8 cellular contexts compared by ENCODE assay signal in the genomic region with DNA sequence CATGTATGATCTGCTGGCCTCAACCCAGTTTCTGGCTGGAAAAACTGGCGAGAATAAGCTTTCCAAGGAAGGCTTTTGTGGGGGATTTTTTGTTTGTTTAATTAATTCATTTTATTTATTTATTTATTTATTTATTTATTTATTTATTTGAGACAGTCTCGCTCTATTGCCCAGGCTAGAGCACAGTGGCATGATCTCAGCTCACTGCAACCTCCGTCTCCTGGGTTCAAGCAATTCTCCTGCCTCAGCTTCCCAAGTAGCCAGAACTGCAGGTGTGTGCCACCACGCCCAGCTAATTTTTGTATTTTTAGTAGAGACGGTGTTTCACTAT.
DNase-seq lines count a peak whose midpoint lies in the region; ATAC-seq and TF ChIP-seq lines count a peak whose summit lies in the region.
"Not testable (repeated sequence)": the region's sequence is repeated elsewhere in the genome, so short reads cannot be mapped to it uniquely, and the experiment has no call there.

No MANE protein-coding gene starts in this region.

- H3K27me3 ChIP-seq in Caco-2 (replicated peaks; ENCODE audit: control insufficient read depth, insufficient read depth, low read length); RWPE2 (ENCODE audit: insufficient read depth, poor library complexity, severe bottlenecking); right cardiac atrium (ENCODE audit: control insufficient read depth, insufficient read depth); transverse colon: not testable (repeated sequence)

- H3K27ac ChIP-seq in RWPE2 (ENCODE audit: poor library complexity, severe bottlenecking) (peak overlapping the region; percentile 98), angular gyrus (ENCODE audit: low read depth, low read length) (peak overlapping the region; percentile 59), right cardiac atrium (ENCODE audit: low read length) (peak overlapping the region; percentile 77), transverse colon (peak overlapping the region; percentile 20 to 54 (median 34))

- not testable (repeated sequence) for H3K4me3 Mint-ChIP-seq in Caco-2 (ENCODE audit: unreplicated experiment); effector memory CD8-positive, alpha-beta T cell; nephron progenitor cell; stimulated activated effector memory CD8-positive, alpha-beta T cell treated with anti-CD3 and anti-CD28 coated beads, Interleukin-12 subunit alpha, Interleukin-12 subunit beta, amount 100 ng/mL, for 72 hours

- POLR2A ChIA-PET in Caco-2 (lab: Charles Lee), result interaction anchor here (0.6 kb wide), 1 partner anchor 25 kb away, joined by 3 read pairs; no protein-coding TSS in a partner anchor

- TF ChIP-seq POLR2A in transverse colon (IDR thresholded peaks at IDR 0.05), result not testable (repeated sequence)

- not testable (repeated sequence) for BruUV-seq in Caco-2 (replicated peaks; lab: Mats Ljungman, UMichigan)

- H3K27me3 Mint-ChIP-seq in Caco-2 (ENCODE audit: insufficient read depth, unreplicated experiment); effector memory CD8-positive, alpha-beta T cell; nephron progenitor cell (ENCODE audit: low read depth, poor library complexity): not testable (repeated sequence)

- not testable (repeated sequence) for DNase-seq in Caco-2; RWPE2 (ENCODE audit: low spot score); effector memory CD8-positive, alpha-beta T cell; right cardiac atrium; nephron progenitor cell; stimulated activated effector memory CD8-positive, alpha-beta T cell treated with anti-CD3 and anti-CD28 coated beads, Interleukin-12 subunit alpha, Interleukin-12 subunit beta, amount 100 ng/mL, for 72 hours (ENCODE audit: low spot score in 2 of 2); transverse colon

- TF ChIP-seq CTCF in Caco-2 (IDR thresholded peaks at IDR 0.05; ENCODE audit: insufficient read depth in 1 of 2, low read depth in 1 of 2, low read length in 1 of 2, severe bottlenecking in 1 of 2, unreplicated experiment in 1 of 2); RWPE2 (IDR thresholded peaks at IDR 0.05; ENCODE audit: poor library complexity, severe bottlenecking); nephron progenitor cell (IDR thresholded peaks at IDR 0.05); transverse colon (IDR thresholded peaks at IDR 0.05): not testable (repeated sequence)

- not testable (repeated sequence) for H3K9me3 ChIP-seq in Caco-2; RWPE2 (ENCODE audit: severe bottlenecking); right cardiac atrium (ENCODE audit: control insufficient read depth, low read length); transverse colon

- peaks cover 100% of the 10 kb centered on the region for H3K36me3 Mint-ChIP-seq in Caco-2 (ENCODE audit: insufficient read depth, unreplicated experiment)
- peaks cover 70% of the 10 kb centered on the region for H3K36me3 Mint-ChIP-seq in effector memory CD8-positive, alpha-beta T cell (ENCODE audit: insufficient read depth)
- H3K36me3 Mint-ChIP-seq in nephron progenitor cell (ENCODE audit: low read depth), result peaks cover 73% of the 10 kb centered on the region
- peaks cover 95% of the 10 kb centered on the region for H3K36me3 Mint-ChIP-seq in stimulated activated effector memory CD8-positive, alpha-beta T cell treated with anti-CD3 and anti-CD28 coated beads, Interleukin-12 subunit alpha, Interleukin-12 subunit beta, amount 100 ng/mL, for 72 hours

- 70% methylated on average over 5 of the region's 5 CpGs for WGBS in right cardiac atrium
- WGBS in transverse colon (ENCODE audit: low coverage in 1 of 2), 2 donors, result 75 to 84% methylated on average over 4 to 5 of the region's 5 CpGs

- TF ChIP-seq EP300 in transverse colon (IDR thresholded peaks at IDR 0.05; ENCODE audit: low read depth), result not testable (repeated sequence)

- in situ Hi-C loops in transverse colon (cut with MboI; ENCODE audit: low pct_ligation_motif_present in 1 of 4, low pct_unique_long_range_greater_than_20kb in 1 of 4, low sequenced_read_pairs in 3 of 4), result loop anchor here in 3 of 4 donors (10.0 to 25.0 kb wide), 3 partner anchors 107 to 347 kb away; no protein-coding TSS in a partner anchor

- CTCF ChIA-PET in Caco-2 (lab: Charles Lee), result interaction anchor here (1.5 kb wide), 1 partner anchor 106 kb away, joined by 12 read pairs; no protein-coding TSS in a partner anchor

- H3K4me1 Mint-ChIP-seq in Caco-2 (ENCODE audit: low read depth, unreplicated experiment) (peaks cover 31% of the 10 kb centered on the region), nephron progenitor cell (peaks cover 56% of the 10 kb centered on the region)
- H3K4me1 Mint-ChIP-seq in effector memory CD8-positive, alpha-beta T cell (ENCODE audit: low read depth in 2 of 2), result peaks cover 17 to 28% of the 10 kb centered on the region in 2 donors
- peaks cover 54% of the 10 kb centered on the region for H3K4me1 Mint-ChIP-seq in stimulated activated effector memory CD8-positive, alpha-beta T cell treated with anti-CD3 and anti-CD28 coated beads, Interleukin-12 subunit alpha, Interleukin-12 subunit beta, amount 100 ng/mL, for 72 hours

- not testable (repeated sequence) for H3K4me3 ChIP-seq in Caco-2 (ENCODE audit: low read depth, low read length); RWPE2 (ENCODE audit: severe bottlenecking); right cardiac atrium (ENCODE audit: low read length); transverse colon

- H3K27ac Mint-ChIP-seq in Caco-2 (ENCODE audit: unreplicated experiment) (peak overlapping the region; percentile 27), nephron progenitor cell (peak overlapping the region; percentile 75)
- H3K27ac Mint-ChIP-seq in effector memory CD8-positive, alpha-beta T cell, result peak overlapping the region; percentile 32 to 41
- peak overlapping the region; percentile 68 for H3K27ac Mint-ChIP-seq in stimulated activated effector memory CD8-positive, alpha-beta T cell treated with anti-CD3 and anti-CD28 coated beads, Interleukin-12 subunit alpha, Interleukin-12 subunit beta, amount 100 ng/mL, for 72 hours

- not testable (repeated sequence) for ATAC-seq in RWPE2 (ENCODE audit: low read depth); effector memory CD8-positive, alpha-beta T cell (replicated peaks); right cardiac atrium; stimulated activated effector memory CD8-positive, alpha-beta T cell treated with anti-CD3 and anti-CD28 coated beads, Interleukin-12 subunit alpha, Interleukin-12 subunit beta, amount 100 ng/mL, for 72 hours

- intact Hi-C loops in Caco-2 (cut with micrococcal nuclease; ENCODE audit: unreplicated experiment), result loop anchor here (10.0 kb wide), 1 partner anchor 227 kb away; a partner anchor contains a TSS
- intact Hi-C loops in right cardiac atrium (cut with DNase I), result loop anchor here in 3 of 4 donors (10.0 kb wide), 2 partner anchors 347 to 357 kb away; no protein-coding TSS in a partner anchor
- intact Hi-C loops in transverse colon (cut with DNase I; ENCODE audit: low total_unique reads), result loop anchor here (10.0 kb wide), 1 partner anchor 347 kb away; no protein-coding TSS in a partner anchor

- H3K4me1 ChIP-seq in Caco-2, result peaks cover 15% of the 10 kb centered on the region
- peaks cover 43% of the 10 kb centered on the region for H3K4me1 ChIP-seq in RWPE2 (ENCODE audit: insufficient read depth, poor library complexity, severe bottlenecking)
- not testable (repeated sequence) for H3K4me1 ChIP-seq in right cardiac atrium (ENCODE audit: control insufficient read depth, insufficient read depth, low read length)
- H3K4me1 ChIP-seq in transverse colon, result peaks cover 15 to 36% (median 16%) of the 10 kb centered on the region in 4 donors

- H3K9me3 Mint-ChIP-seq in Caco-2 (ENCODE audit: unreplicated experiment); effector memory CD8-positive, alpha-beta T cell; nephron progenitor cell; stimulated activated effector memory CD8-positive, alpha-beta T cell treated with anti-CD3 and anti-CD28 coated beads, Interleukin-12 subunit alpha, Interleukin-12 subunit beta, amount 100 ng/mL, for 72 hours: not testable (repeated sequence)

- H3K36me3 ChIP-seq in Caco-2 (ENCODE audit: control insufficient read depth, insufficient read depth, low read length) (peaks cover 13% of the 10 kb centered on the region), RWPE2 (ENCODE audit: low read depth) (peaks cover 96% of the 10 kb centered on the region), transverse colon (peaks cover 0 to 19% (median 7%) of the 10 kb centered on the region in 4 donors)

Comparison
In these comparisons a context has a peak if more than half of its experiments do, and no peak if none do; other contexts are left out.
1. H3K27ac ChIP-seq: peak in every context shown above with its lines; median percentile 98 in RWPE2; 77 in right cardiac atrium; 59 in angular gyrus; 34 in transverse colon.